ENCODE assay signal across 9 cellular contexts in the genomic region with DNA sequence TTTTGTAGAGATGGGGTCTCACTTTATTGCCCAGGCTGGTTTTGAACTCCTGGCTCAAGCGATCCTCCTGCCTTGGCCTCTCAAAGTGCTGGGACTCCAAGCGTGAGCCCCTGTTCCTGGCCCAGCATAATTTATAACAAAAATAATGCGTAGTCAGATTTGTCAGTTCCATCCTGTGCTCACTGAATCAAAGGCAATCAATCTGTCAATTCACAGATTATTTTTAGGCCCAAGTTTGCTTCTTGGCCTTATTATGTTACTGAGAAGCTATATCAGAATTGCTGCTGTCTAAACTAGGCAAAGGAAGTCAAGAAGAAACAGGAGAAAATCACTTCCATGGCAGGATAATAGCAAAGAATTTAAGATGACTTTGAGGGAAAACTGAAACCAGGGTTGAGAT. TPM values are rescaled to one million over a fixed set of nuclear protein-coding genes. Genes with fewer than 3 reads are reported as not detected.
"Had no signal": no experiment of that assay in that cellular context is flagged by ENCODE, and none has a peak within 500 bp of the region (broad histone marks: within the 10 kb centered on the region; RNA-seq: fewer than 3 reads in every experiment).

No MANE protein-coding gene starts in this region.

- H3K4me3 Mint-ChIP-seq: HFFc6, IgD-negative memory B cell had no signal

- H3K9me3 Mint-ChIP-seq: HFFc6, IgD-negative memory B cell had no signal

- H3K4me3 ChIP-seq: GM23248, HAP-1 had no signal

- H2AFZ ChIP-seq: GM23248 had no signal

- DNase-seq: GM23248, GOT3, H7, HFFc6 had no signal

- H3K27ac ChIP-seq: GM23248, HL-60 had no signal

- H3K9me3 ChIP-seq: HAP-1 had no signal

- H3K4me1 ChIP-seq: HAP-1 had no signal

- H3K9ac ChIP-seq: GM23248 had no signal

- H3K27me3 Mint-ChIP-seq: IgD-negative memory B cell had no signal

- ATAC-seq: HCT116, HepG2 had no signal

- H3K27ac Mint-ChIP-seq: HFFc6, IgD-negative memory B cell had no signal

RNA-seq across cellular contexts. Expression of a gene that starts 39.9 kb away (rescaled TPM):
- polyA plus RNA-seq: IgD-negative memory B cell had no signal
